ENCODE assay signal across 11 cellular contexts in genomic region chr4:88107406-88108107, GRCh38. TPM values are rescaled to one million over a fixed set of nuclear protein-coding genes. Genes with fewer than 3 reads are reported as not detected.
DNase-seq lines count a peak whose midpoint lies in the region; ATAC-seq and TF ChIP-seq lines count a peak whose summit lies in the region.
"Had no signal": no experiment of that assay in that cellular context is flagged by ENCODE, and none has a peak within 500 bp of the region (broad histone marks: within the 10 kb centered on the region; RNA-seq: fewer than 3 reads in every experiment).

No MANE protein-coding gene starts in this region.

- no peak for TF ChIP-seq CTCF in PC-9 (conservative IDR thresholded peaks at IDR 0.05)
- TF ChIP-seq CTCF in foreskin keratinocyte (conservative IDR thresholded peaks at IDR 0.05) = no peak
- no peak for TF ChIP-seq CTCF in GM10248 (IDR thresholded peaks at IDR 0.05; ENCODE audit: control extremely low read depth, extremely low read depth, low read depth, missing control alignments)

- H3K79me2 ChIP-seq in PC-9 (ENCODE audit: low read depth) = no peaks in the 10 kb centered on the region

- POLR2A ChIA-PET in PC-9 (lab: Charles Lee; ENCODE audit: unreplicated experiment) (interaction anchor here (0.7 kb wide), 1 partner anchor 720 kb away, joined by 7 read pairs; no protein-coding TSS in a partner anchor), GM10248 (lab: Yijun Ruan, JAX) (no interaction called here)

- H3K4me1 ChIP-seq in PC-9 (replicated peaks; ENCODE audit: insufficient read depth) (peaks cover 25% of the 10 kb centered on the region), mucosa of rectum (ENCODE audit: control insufficient read depth in 2 of 2, insufficient read depth in 2 of 2, low read length in 2 of 2) (peaks cover 7 to 16% of the 10 kb centered on the region in 2 donors), foreskin keratinocyte (peaks cover 21% of the 10 kb centered on the region)

- H3K4me2 ChIP-seq in PC-9 = peak overlapping the region; percentile 36
- H3K4me2 ChIP-seq: smooth muscle cell had no signal

- ATAC-seq in foreskin keratinocyte = no peak

- H3K27me3 ChIP-seq in PC-9 (ENCODE audit: insufficient read depth, low read depth) = no peaks in the 10 kb centered on the region
- H3K27me3 ChIP-seq in mucosa of rectum (ENCODE audit: control insufficient read depth in 2 of 2, insufficient read depth in 2 of 2, low read length in 2 of 2) = no peaks in the 10 kb centered on the region
- no peaks in the 10 kb centered on the region for H3K27me3 ChIP-seq in foreskin keratinocyte

- no TSS peak for BruUV-seq in PC-9 (replicated peaks; lab: Mats Ljungman, UMichigan)

- TF ChIP-seq POLR2A in erythroblast (IDR thresholded peaks at IDR 0.05; ENCODE audit: low read length) = no peak

- DNase-seq in EH (ENCODE audit: low read depth) (peak; percentile 44), PC-9 (peak; percentile 32 to 51), erythroblast (lab: John Stamatoyannopoulos, UW) (peak; percentile 30 to 53), foreskin keratinocyte (no peak), GM10248 (ENCODE audit: extremely low spot score) (no peak), midbrain (lab: John Stamatoyannopoulos, UW) (no peak), NCI-H69 (lab: John Stamatoyannopoulos, UW) (no peak)
- DNase-seq: activated naive CD8-positive, alpha-beta T cell treated with anti-CD3 and anti-CD28 coated beads, Interleukin-2, amount 10 ng/mL, durations not matched to agents 7 days and 5 days; NCI-H1417 had no signal

- intact Hi-C loops in PC-9 (cut with micrococcal nuclease; ENCODE audit: unreplicated experiment) = loop anchor here (5.0 kb wide), 1 partner anchor 50 kb away; the partner anchor contains the start of gene ABCG2

- H4K20me1 ChIP-seq in PC-9 (ENCODE audit: insufficient read depth) = no peaks in the 10 kb centered on the region

- H3K9ac ChIP-seq in mucosa of rectum (ENCODE audit: low read depth in 1 of 2, low read length in 2 of 2) = no peak overlapping the region

- H3K36me3 ChIP-seq in PC-9 (ENCODE audit: low read depth) (no peaks in the 10 kb centered on the region), mucosa of rectum (ENCODE audit: control insufficient read depth in 2 of 2, insufficient read depth in 2 of 2, low read length in 2 of 2) (no peaks in the 10 kb centered on the region)

- no peak overlapping the region for H2AFZ ChIP-seq in PC-9

- H3K9me3 ChIP-seq in PC-9 (ENCODE audit: insufficient read depth, low read depth) = no peaks in the 10 kb centered on the region
- H3K9me3 ChIP-seq in mucosa of rectum (ENCODE audit: control insufficient read depth in 2 of 2, low read length in 2 of 2) = no peaks in the 10 kb centered on the region

- peak overlapping the region; percentile 58 for H3K27ac ChIP-seq in PC-9
- H3K27ac ChIP-seq in mucosa of rectum (ENCODE audit: low read depth in 2 of 2, low read length in 2 of 2) = peak overlapping the region; percentile 36 to 56
- H3K27ac ChIP-seq in foreskin keratinocyte = no peak overlapping the region

- no peaks in the 10 kb centered on the region for H3K9me2 ChIP-seq in PC-9 (ENCODE audit: insufficient read depth)

- H3K4me3 ChIP-seq in PC-9 (no peak overlapping the region), mucosa of rectum (ENCODE audit: low read length in 2 of 2) (no peak overlapping the region)
- H3K4me3 ChIP-seq: smooth muscle cell had no signal

- CTCF ChIA-PET in PC-9 (lab: Charles Lee) = interaction anchor here (0.5 kb wide), 1 partner anchor 40 kb away, joined by 4 read pairs; no protein-coding TSS in a partner anchor
- CTCF ChIA-PET in GM10248 (lab: Yijun Ruan, JAX) = interaction anchor here (1.5 kb wide), 1 partner anchor 24 kb away, joined by 3 read pairs; no protein-coding TSS in a partner anchor

- no peaks in the 10 kb centered on the region; the same call in 1 of the 2 replicates for H3F3A ChIP-seq in PC-9 (ENCODE audit: insufficient read depth, low read depth)

RNA-seq across cellular contexts. Expression of gene ABCG2, which starts 50.9 kb away (rescaled TPM):
- 13.3 and 24.6 TPM in 2 replicates for total RNA-seq in PC-9 (2021)
- total RNA-seq in foreskin keratinocyte = 2.2 and 4.5 TPM in 2 replicates
- polyA plus RNA-seq in foreskin keratinocyte = 0.76 and 1.5 TPM in 2 replicates

Comparison
In these comparisons a context has a peak if more than half of its experiments do, and no peak if none do; other contexts are left out.
1. DNase-seq: peak in EH (single experiment), PC-9 (2 of 2) and erythroblast (2 of 2); none in foreskin keratinocyte (0 of 2), GM10248 (single experiment), midbrain (single experiment) and NCI-H69 (single experiment).